In the genomic region with DNA sequence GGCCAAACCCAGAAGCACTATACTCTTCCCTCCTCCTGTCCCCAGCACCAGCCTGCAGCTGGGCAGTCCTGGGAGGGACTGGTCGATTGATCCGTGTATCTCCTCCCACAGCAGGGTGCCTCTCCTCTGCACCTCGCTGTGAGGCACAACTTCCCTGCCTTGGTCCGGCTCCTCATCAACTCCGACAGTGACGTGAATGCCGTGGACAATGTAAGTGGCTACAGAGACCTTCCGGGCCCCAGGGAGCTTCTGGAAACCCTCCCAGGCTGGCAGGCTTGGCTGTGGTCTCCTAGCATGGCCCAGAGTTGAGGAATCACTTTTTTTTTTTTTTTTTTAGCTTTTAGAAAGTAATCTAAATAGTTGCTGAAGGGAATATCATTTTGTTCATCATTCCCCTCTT, we compare ENCODE assay signal across 11 cellular contexts. TPM values are rescaled to one million over a fixed set of nuclear protein-coding genes. Genes with fewer than 3 reads are reported as not detected.
DNase-seq lines count a peak whose midpoint lies in the region; ATAC-seq and TF ChIP-seq lines count a peak whose summit lies in the region.
"Had no signal": no experiment of that assay in that cellular context is flagged by ENCODE, and none has a peak within 500 bp of the region (broad histone marks: within the 10 kb centered on the region; RNA-seq: fewer than 3 reads in every experiment).

No MANE protein-coding gene starts in this region.

- no peak overlapping the region for H3K4me3 Mint-ChIP-seq in activated CD4-positive, alpha-beta T cell treated with anti-CD3 and anti-CD28 coated beads, Interleukin-2, amount 10 ng/mL, durations not matched to agents 24 days and 14 days
- no peak overlapping the region for H3K4me3 Mint-ChIP-seq in activated CD4-positive, alpha-beta T cell treated with anti-CD3 and anti-CD28 coated beads, Interleukin-2, amount 10 ng/mL, durations not matched to agents 7 days and 5 days
- no peak overlapping the region for H3K4me3 Mint-ChIP-seq in type B pancreatic cell

- H3K4me3 ChIP-seq in astrocyte of the cerebellum (ENCODE audit: low read depth, low read length): no peak overlapping the region

- H3K27ac Mint-ChIP-seq in activated CD4-positive, alpha-beta T cell treated with anti-CD3 and anti-CD28 coated beads, Interleukin-2, amount 10 ng/mL, durations not matched to agents 24 days and 14 days: no peak overlapping the region
- no peak overlapping the region for H3K27ac Mint-ChIP-seq in activated CD4-positive, alpha-beta T cell treated with anti-CD3 and anti-CD28 coated beads, Interleukin-2, amount 10 ng/mL, durations not matched to agents 7 days and 5 days
- no peak overlapping the region for H3K27ac Mint-ChIP-seq in type B pancreatic cell

- DNase-seq in activated CD4-positive, alpha-beta T cell treated with anti-CD3 and anti-CD28 coated beads, Interleukin-2, amount 10 ng/mL, durations not matched to agents 24 days and 14 days: peak; percentile 44
- DNase-seq in activated CD4-positive, alpha-beta T cell treated with anti-CD3 and anti-CD28 coated beads, Interleukin-2, amount 10 ng/mL, durations not matched to agents 7 days and 5 days: no peak
- DNase-seq in astrocyte of the cerebellum (ENCODE audit: low read depth) (peak; percentile 20), left lobe of liver (ENCODE audit: low spot score) (peak; percentile 33), type B pancreatic cell (ENCODE audit: extremely low spot score, unreplicated experiment) (peak; percentile 53), superior temporal gyrus (ENCODE audit: extremely low spot score) (no peak)
- DNase-seq: DMS53, GF-D8, H7 had no signal

- H3K27me3 Mint-ChIP-seq in activated CD4-positive, alpha-beta T cell treated with anti-CD3 and anti-CD28 coated beads, Interleukin-2, amount 10 ng/mL, durations not matched to agents 24 days and 14 days: no peaks in the 10 kb centered on the region
- no peaks in the 10 kb centered on the region for H3K27me3 Mint-ChIP-seq in activated CD4-positive, alpha-beta T cell treated with anti-CD3 and anti-CD28 coated beads, Interleukin-2, amount 10 ng/mL, durations not matched to agents 7 days and 5 days
- H3K27me3 Mint-ChIP-seq in type B pancreatic cell: no peaks in the 10 kb centered on the region

- intact Hi-C loops in activated CD4-positive, alpha-beta T cell treated with anti-CD3 and anti-CD28 coated beads, Interleukin-2, amount 10 ng/mL, durations not matched to agents 24 days and 14 days (cut with micrococcal nuclease): no loop called here

- no peak for TF ChIP-seq CTCF in astrocyte of the cerebellum (IDR thresholded peaks at IDR 0.05; ENCODE audit: low read depth, low read length, missing control alignments)
- no peak for TF ChIP-seq CTCF in type B pancreatic cell (conservative IDR thresholded peaks at IDR 0.05)

- ATAC-seq in left lobe of liver (no peak), HG03442 (IDR thresholded peaks at IDR 0.05; ENCODE audit: unreplicated experiment) (no peak), GM18858 (IDR thresholded peaks at IDR 0.05; ENCODE audit: unreplicated experiment) (no peak)

- CTCF ChIA-PET in activated CD4-positive, alpha-beta T cell treated with anti-CD3 and anti-CD28 coated beads, Interleukin-2, amount 10 ng/mL, durations not matched to agents 7 days and 5 days (lab: Charles Lee): interaction anchor here (0.6 to 1.0 kb wide), 2 partner anchors 39 to 40 kb away, joined by 4 to 5 read pairs; no protein-coding TSS in a partner anchor

- H3K4me1 Mint-ChIP-seq in activated CD4-positive, alpha-beta T cell treated with anti-CD3 and anti-CD28 coated beads, Interleukin-2, amount 10 ng/mL, durations not matched to agents 24 days and 14 days: no peaks in the 10 kb centered on the region
- H3K4me1 Mint-ChIP-seq in activated CD4-positive, alpha-beta T cell treated with anti-CD3 and anti-CD28 coated beads, Interleukin-2, amount 10 ng/mL, durations not matched to agents 7 days and 5 days: peaks cover 5% of the 10 kb centered on the region
- no peaks in the 10 kb centered on the region for H3K4me1 Mint-ChIP-seq in type B pancreatic cell (ENCODE audit: unreplicated experiment)

- no peaks in the 10 kb centered on the region for H3K9me3 Mint-ChIP-seq in activated CD4-positive, alpha-beta T cell treated with anti-CD3 and anti-CD28 coated beads, Interleukin-2, amount 10 ng/mL, durations not matched to agents 24 days and 14 days
- no peaks in the 10 kb centered on the region for H3K9me3 Mint-ChIP-seq in activated CD4-positive, alpha-beta T cell treated with anti-CD3 and anti-CD28 coated beads, Interleukin-2, amount 10 ng/mL, durations not matched to agents 7 days and 5 days
- no peaks in the 10 kb centered on the region for H3K9me3 Mint-ChIP-seq in type B pancreatic cell

- H3K36me3 Mint-ChIP-seq in activated CD4-positive, alpha-beta T cell treated with anti-CD3 and anti-CD28 coated beads, Interleukin-2, amount 10 ng/mL, durations not matched to agents 24 days and 14 days (ENCODE audit: low read depth): no peaks in the 10 kb centered on the region
- no peaks in the 10 kb centered on the region for H3K36me3 Mint-ChIP-seq in activated CD4-positive, alpha-beta T cell treated with anti-CD3 and anti-CD28 coated beads, Interleukin-2, amount 10 ng/mL, durations not matched to agents 7 days and 5 days (ENCODE audit: low read depth)
- no peaks in the 10 kb centered on the region for H3K36me3 Mint-ChIP-seq in type B pancreatic cell

- in situ Hi-C loops in astrocyte of the cerebellum (cut with HindIII; ENCODE audit: low sequenced_read_pairs): loop anchor here (5.0 kb wide), 2 partner anchors 45 to 105 kb away; partner anchors contain the start of gene SPG21

- POLR2A ChIA-PET in activated CD4-positive, alpha-beta T cell treated with anti-CD3 and anti-CD28 coated beads, Interleukin-2, amount 10 ng/mL, durations not matched to agents 7 days and 5 days (lab: Charles Lee): no interaction called here

RNA-seq across cellular contexts. Expression of gene ANKDD1A, which starts 30.7 kb away (rescaled TPM):
- 1.4 and 1.8 TPM in 2 replicates for total RNA-seq in activated CD4-positive, alpha-beta T cell treated with anti-CD3 and anti-CD28 coated beads, Interleukin-2, amount 10 ng/mL, durations not matched to agents 24 days and 14 days
- 1 to 10 TPM in 1 of 2 experiments, under 1 TPM in 1; 0.87 to 1.1 TPM for total RNA-seq in activated CD4-positive, alpha-beta T cell treated with anti-CD3 and anti-CD28 coated beads, Interleukin-2, amount 10 ng/mL, durations not matched to agents 7 days and 5 days
- total RNA-seq in left lobe of liver: 0.38 TPM
- total RNA-seq in type B pancreatic cell (ENCODE audit: low replicate concordance): 2.3 and 3.2 TPM in 2 replicates

RNA-seq across cellular contexts. Expression of gene SPG21, which starts 47.4 kb away (rescaled TPM):
- 70.4 and 76.2 TPM in 2 replicates for total RNA-seq in activated CD4-positive, alpha-beta T cell treated with anti-CD3 and anti-CD28 coated beads, Interleukin-2, amount 10 ng/mL, durations not matched to agents 24 days and 14 days
- 10 to 100 TPM; 59.0 to 65.5 TPM for total RNA-seq in activated CD4-positive, alpha-beta T cell treated with anti-CD3 and anti-CD28 coated beads, Interleukin-2, amount 10 ng/mL, durations not matched to agents 7 days and 5 days
- total RNA-seq in left lobe of liver (35.7 TPM), type B pancreatic cell (ENCODE audit: low replicate concordance) (77.0 and 80.7 TPM in 2 replicates)

Comparison
In these comparisons a context has a peak if more than half of its experiments do, and no peak if none do; other contexts are left out.
1. DNase-seq: peak in activated CD4-positive, alpha-beta T cell treated with anti-CD3 and anti-CD28 coated beads, Interleukin-2, amount 10 ng/mL, durations not matched to agents 24 days and 14 days (single experiment), astrocyte of the cerebellum (single experiment), left lobe of liver (single experiment) and type B pancreatic cell (single experiment); none in activated CD4-positive, alpha-beta T cell treated with anti-CD3 and anti-CD28 coated beads, Interleukin-2, amount 10 ng/mL, durations not matched to agents 7 days and 5 days (single experiment) and superior temporal gyrus (single experiment).